Comparison of ENCODE assay signal across 20 cellular contexts in genomic region chr3:27290760-27291159, GRCh38.
DNase-seq lines count a peak whose midpoint lies in the region; ATAC-seq and TF ChIP-seq lines count a peak whose summit lies in the region.
"Had no signal": no experiment of that assay in that cellular context is flagged by ENCODE, and none has a peak within 500 bp of the region (broad histone marks: within the 10 kb centered on the region; RNA-seq: fewer than 3 reads in every experiment).

No MANE protein-coding gene starts in this region.

- H2AK5ac ChIP-seq in mesenchymal stem cell (ENCODE audit: low read length, severe bottlenecking): no peak overlapping the region

- H3K27me3 Mint-ChIP-seq in HFFc6 (ENCODE audit: insufficient read depth) (peaks cover 4% of the 10 kb centered on the region; the same call in 1 of the 2 replicates), endodermal cell (ENCODE audit: insufficient read depth) (no peaks in the 10 kb centered on the region)
- H3K27me3 Mint-ChIP-seq: CD4-positive, CD25-positive, alpha-beta regulatory T cell had no signal

- H3K9me3 ChIP-seq in endodermal cell (ENCODE audit: control insufficient read depth, low read length) (no peaks in the 10 kb centered on the region), mesenchymal stem cell (ENCODE audit: control insufficient read depth, low read length) (no peaks in the 10 kb centered on the region)
- H3K9me3 ChIP-seq: A549 had no signal

- no peak overlapping the region for H2BK5ac ChIP-seq in mesenchymal stem cell (ENCODE audit: low read depth, low read length, poor library complexity, severe bottlenecking)

- no peaks in the 10 kb centered on the region for H3K36me3 ChIP-seq in endodermal cell (ENCODE audit: control insufficient read depth, insufficient read depth, low read length)
- H3K36me3 ChIP-seq in mesenchymal stem cell (ENCODE audit: control insufficient read depth in 1 of 2, insufficient read depth in 2 of 2, low read depth in 1 of 2, low read length in 2 of 2): peaks cover 4 to 88% of the 10 kb centered on the region in 2 experiments

- no peak overlapping the region for H4K8ac ChIP-seq in mesenchymal stem cell (ENCODE audit: low read length)

- H3K4me1 ChIP-seq in endodermal cell (ENCODE audit: control insufficient read depth, insufficient read depth, low read length) (no peaks in the 10 kb centered on the region), mesenchymal stem cell (ENCODE audit: control insufficient read depth, insufficient read depth, low read depth, low read length) (no peaks in the 10 kb centered on the region)
- H3K4me1 ChIP-seq: A549 had no signal

- H3K18ac ChIP-seq in mesenchymal stem cell (ENCODE audit: low read depth in 1 of 2, low read length in 2 of 2): no peak overlapping the region

- H3K4me3 Mint-ChIP-seq in HFFc6 (peak overlapping the region; percentile 27), endodermal cell (no peak overlapping the region)
- H3K4me3 Mint-ChIP-seq: CD4-positive, CD25-positive, alpha-beta regulatory T cell had no signal

- H3K9ac ChIP-seq in endodermal cell (ENCODE audit: extremely low read depth, low read length, poor library complexity, severe bottlenecking) (no peak overlapping the region), mesenchymal stem cell (ENCODE audit: low read length) (peak overlapping the region; percentile 39)

- no peak overlapping the region for H4K91ac ChIP-seq in mesenchymal stem cell (ENCODE audit: low read length)

- H3K14ac ChIP-seq in mesenchymal stem cell (ENCODE audit: low read length in 2 of 2): no peak overlapping the region

- H2BK15ac ChIP-seq in mesenchymal stem cell (ENCODE audit: low read depth, poor library complexity, severe bottlenecking): no peak overlapping the region

- no peak overlapping the region for H2BK120ac ChIP-seq in mesenchymal stem cell (ENCODE audit: low read depth, low read length)

- peaks cover 24% of the 10 kb centered on the region; the same call in 1 of the 2 replicates for H3K36me3 Mint-ChIP-seq in HFFc6 (ENCODE audit: low read depth)
- H3K36me3 Mint-ChIP-seq in endodermal cell (ENCODE audit: low read depth): no peaks in the 10 kb centered on the region
- H3K36me3 Mint-ChIP-seq: CD4-positive, CD25-positive, alpha-beta regulatory T cell had no signal

- H3K79me1 ChIP-seq in mesenchymal stem cell (replicated peaks; ENCODE audit: low read length, poor library complexity, severe bottlenecking): no peaks in the 10 kb centered on the region

- H3K4me2 ChIP-seq in mesenchymal stem cell (ENCODE audit: low read length, poor library complexity, severe bottlenecking): no peak overlapping the region
- H3K4me2 ChIP-seq: A549 had no signal

- H3K4me3 ChIP-seq in endodermal cell (ENCODE audit: low read length) (no peak overlapping the region), mesenchymal stem cell (ENCODE audit: insufficient read depth in 1 of 2, low read depth in 1 of 2, low read length in 2 of 2) (no peak overlapping the region)
- H3K4me3 ChIP-seq: A549 had no signal

- H3K4me1 Mint-ChIP-seq in HFFc6 (ENCODE audit: low read depth) (peaks cover 38% of the 10 kb centered on the region), endodermal cell (no peaks in the 10 kb centered on the region)
- H3K4me1 Mint-ChIP-seq: CD4-positive, CD25-positive, alpha-beta regulatory T cell had no signal

- H3K9me3 Mint-ChIP-seq in HFFc6: no peaks in the 10 kb centered on the region
- H3K9me3 Mint-ChIP-seq in endodermal cell: no peaks in the 10 kb centered on the region

- no peak overlapping the region for H2AFZ ChIP-seq in mesenchymal stem cell (ENCODE audit: low read depth, low read length)

- DNase-seq in EH (ENCODE audit: low read depth) (peak; percentile 11), HFFc6 (no peak), endodermal cell (no peak), mesenchymal stem cell (no peak), iPS-NIHi11 (ENCODE audit: low spot score) (no peak), NCI-H1048 (lab: John Stamatoyannopoulos, UW) (no peak), H4 (ENCODE audit: low spot score) (no peak)
- DNase-seq: CD4-positive, CD25-positive, alpha-beta regulatory T cell; DMS79 treated with DMSO at 0.1 percent for 48 hours; Karpas-422; NCI-H1092 treated with DMSO at 0.1 percent for 48 hours; NCI-H1436 treated with DMSO at 0.1 percent for 48 hours; NCI-H2029; NCI-H2171; NCI-H345; NCI-H524; NCI-H82; Right ventricle myocardium superior had no signal

- H3K27ac ChIP-seq in endodermal cell (ENCODE audit: low read depth, low read length) (no peak overlapping the region), mesenchymal stem cell (ENCODE audit: low read length, poor library complexity, severe bottlenecking) (no peak overlapping the region)
- H3K27ac ChIP-seq: A549 had no signal

- no peak for TF ChIP-seq CTCF in HFFc6 (IDR thresholded peaks at IDR 0.05)
- no peak for TF ChIP-seq CTCF in endodermal cell (conservative IDR thresholded peaks at IDR 0.05)

- H3K27me3 ChIP-seq in endodermal cell (ENCODE audit: control insufficient read depth, insufficient read depth, low read length, poor library complexity, severe bottlenecking) (no peaks in the 10 kb centered on the region), mesenchymal stem cell (ENCODE audit: control insufficient read depth in 1 of 2, insufficient read depth in 1 of 2, low read length in 2 of 2) (no peaks in the 10 kb centered on the region)

- no peak overlapping the region for H3K4ac ChIP-seq in mesenchymal stem cell (ENCODE audit: low read depth in 1 of 2, low read length in 2 of 2)

- no peak overlapping the region for H3K23ac ChIP-seq in mesenchymal stem cell (ENCODE audit: low read length in 2 of 2)

- no peak for ATAC-seq in activated CD4-positive, CD25-positive, alpha-beta regulatory T cell treated with anti-CD3 and anti-CD28 coated beads, Interleukin-2, amount 50 U/mL, for 24 hours
- ATAC-seq: A549 had no signal

- H3K27ac Mint-ChIP-seq in HFFc6 (peak overlapping the region; percentile 89), endodermal cell (peak overlapping the region; percentile 53)
- H3K27ac Mint-ChIP-seq: CD4-positive, CD25-positive, alpha-beta regulatory T cell had no signal

- H2BK12ac ChIP-seq in mesenchymal stem cell (ENCODE audit: low read length in 2 of 2): no peak overlapping the region
